ENCODE assay signal across 8 cellular contexts in genomic region chr2:37672870-37673184, GRCh38. TPM values are rescaled to one million over a fixed set of nuclear protein-coding genes. Genes with fewer than 3 reads are reported as not detected.
DNase-seq lines count a peak whose midpoint lies in the region; ATAC-seq and TF ChIP-seq lines count a peak whose summit lies in the region.

No MANE protein-coding gene starts in this region.

- H3K36me3 ChIP-seq in RWPE2 (ENCODE audit: low read depth) (peaks cover 24% of the 10 kb centered on the region), esophagus muscularis mucosa (peaks cover 0 to 1% (median 0%) of the 10 kb centered on the region in 4 donors), parathyroid adenoma (ENCODE audit: control insufficient read depth, insufficient read depth, low read length) (no peaks in the 10 kb centered on the region)

- H3K27me3 ChIP-seq in RWPE2 (ENCODE audit: insufficient read depth, poor library complexity, severe bottlenecking) (no peaks in the 10 kb centered on the region), esophagus muscularis mucosa (no peaks in the 10 kb centered on the region), parathyroid adenoma (ENCODE audit: control insufficient read depth, insufficient read depth, low read length) (no peaks in the 10 kb centered on the region)

- WGBS in esophagus muscularis mucosa = 14% methylated on average over 6 of the region's 7 CpGs

- CTCF ChIA-PET in Calu3 (lab: Charles Lee) = interaction anchor here (1.1 kb wide), 1 partner anchor 258 kb away, joined by 4 read pairs; no protein-coding TSS in a partner anchor

- no peak overlapping the region for H3K9ac ChIP-seq in parathyroid adenoma

- H3K27me3 Mint-ChIP-seq in Calu3 (ENCODE audit: unreplicated experiment) = no peaks in the 10 kb centered on the region

- H3K4me1 ChIP-seq in RWPE2 (ENCODE audit: insufficient read depth, poor library complexity, severe bottlenecking) (peaks cover 27% of the 10 kb centered on the region), esophagus muscularis mucosa (peaks cover 8 to 36% (median 28%) of the 10 kb centered on the region in 4 donors), parathyroid adenoma (no peaks in the 10 kb centered on the region)

- peaks cover 7% of the 10 kb centered on the region for H3K79me2 ChIP-seq in parathyroid adenoma

- H3K4me3 Mint-ChIP-seq in Calu3 (ENCODE audit: low read depth, unreplicated experiment) = peak overlapping the region; percentile 95

- H3K9me3 Mint-ChIP-seq in Calu3 (ENCODE audit: low read depth, unreplicated experiment) = no peaks in the 10 kb centered on the region

- H2AFZ ChIP-seq in parathyroid adenoma = peak overlapping the region; percentile 97

- no peak for TF ChIP-seq EP300 in esophagus muscularis mucosa (IDR thresholded peaks at IDR 0.05)

- no peak for TF ChIP-seq CTCF in Calu3 (IDR thresholded peaks at IDR 0.05; ENCODE audit: unreplicated experiment)
- no peak for TF ChIP-seq CTCF in RWPE2 (IDR thresholded peaks at IDR 0.05; ENCODE audit: poor library complexity, severe bottlenecking)
- TF ChIP-seq CTCF in esophagus muscularis mucosa (IDR thresholded peaks at IDR 0.05) = no peak
- no peak for TF ChIP-seq CTCF in parathyroid adenoma (IDR thresholded peaks at IDR 0.05)

- peaks cover 35% of the 10 kb centered on the region for H3K36me3 Mint-ChIP-seq in Calu3 (ENCODE audit: insufficient read depth, unreplicated experiment)

- DNase-seq in Calu3 (no peak), RWPE2 (ENCODE audit: low spot score) (no peak), esophagus muscularis mucosa (ENCODE audit: extremely low spot score) (no peak), COLO829 (ENCODE audit: low spot score) (no peak), NCI-H2029 (lab: John Stamatoyannopoulos, UW) (no peak)

- intact Hi-C loops in Calu3 (cut with micrococcal nuclease; ENCODE audit: unreplicated experiment) = loop anchor here (5.0 kb wide), 1 partner anchor 204 kb away; no protein-coding TSS in a partner anchor
- intact Hi-C loops in esophagus muscularis mucosa (cut with DNase I) = loop anchor here (5.0 to 10.0 kb wide), 3 partner anchors 102 to 256 kb away; no protein-coding TSS in a partner anchor

- H3K27ac ChIP-seq in RWPE2 (ENCODE audit: poor library complexity, severe bottlenecking) (peak overlapping the region; percentile 57), esophagus muscularis mucosa (replicated peaks in 1 of 4) (peak overlapping the region; percentile 95 to 98 (median 96)), parathyroid adenoma (peak overlapping the region; percentile 84)

- H3K4me3 ChIP-seq in RWPE2 (ENCODE audit: severe bottlenecking) (peak overlapping the region; percentile 95), esophagus muscularis mucosa (peak overlapping the region; percentile 85 to 97 (median 92)), parathyroid adenoma (ENCODE audit: low read depth, low read length) (peak overlapping the region; percentile 93)

- TF ChIP-seq POLR2A in esophagus muscularis mucosa (IDR thresholded peaks at IDR 0.05; ENCODE audit: low read depth) = no peak

- H3K9me3 ChIP-seq in RWPE2 (ENCODE audit: severe bottlenecking) = no peaks in the 10 kb centered on the region
- H3K9me3 ChIP-seq in esophagus muscularis mucosa = no peaks in the 10 kb centered on the region
- no peaks in the 10 kb centered on the region for H3K9me3 ChIP-seq in parathyroid adenoma (ENCODE audit: control insufficient read depth, low read length)

- H3K27ac Mint-ChIP-seq in Calu3 (ENCODE audit: unreplicated experiment) = peak overlapping the region; percentile 19

- H3K4me1 Mint-ChIP-seq in Calu3 (ENCODE audit: low read depth, unreplicated experiment) = peaks cover 59% of the 10 kb centered on the region

- H3K4me2 ChIP-seq in parathyroid adenoma (ENCODE audit: low read length) = peak overlapping the region; percentile 97

- ATAC-seq in RWPE2 (ENCODE audit: low read depth) = no peak
- no peak for ATAC-seq in GM19395 (IDR thresholded peaks at IDR 0.05; ENCODE audit: unreplicated experiment)
- no peak for ATAC-seq in GM18498 (IDR thresholded peaks at IDR 0.05; ENCODE audit: unreplicated experiment)

- BruUV-seq in Calu3 (replicated peaks; lab: Mats Ljungman, UMichigan) = TSS peak; percentile 87

RNA-seq across cellular contexts. Expression of gene CDC42EP3, which starts 1.4 kb away (rescaled TPM):
- total RNA-seq in Calu3 (2022) = 26.9 and 29.4 TPM in 2 replicates
- total RNA-seq in esophagus muscularis mucosa = 100 to 1,000 TPM in 2 of 4 donors, 10 to 100 TPM in 2; 67.7 to 217 (median 112) TPM
